Comparison of ENCODE assay signal across 1 cellular context in the genomic region with DNA sequence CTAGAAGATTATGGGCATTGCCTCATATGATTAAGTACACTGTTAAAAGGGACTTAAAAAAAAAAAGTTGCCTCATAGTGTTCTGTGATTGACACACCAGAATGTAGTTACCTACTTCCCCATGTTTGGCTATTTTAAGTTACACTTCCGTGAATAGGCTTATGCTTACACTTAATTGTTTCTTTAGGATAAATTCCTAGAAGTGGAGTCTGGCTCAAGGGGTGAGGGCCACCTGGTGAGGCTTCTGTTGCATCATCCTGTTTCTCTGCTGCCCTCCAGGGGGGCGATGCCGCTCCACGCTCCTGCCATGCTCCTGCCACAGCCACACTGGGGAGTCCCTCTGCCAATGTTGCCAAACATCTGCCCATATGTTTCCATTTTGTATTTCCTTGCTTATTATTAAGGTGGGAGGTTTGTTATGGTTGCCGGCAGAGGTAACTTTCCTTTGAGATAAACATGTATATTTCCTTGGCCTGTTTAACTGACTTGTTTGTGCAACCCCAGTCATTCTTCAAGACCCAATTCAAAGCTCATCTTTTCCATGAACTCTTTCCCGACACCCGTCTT.
A peak's percentile ranks its signal among the peaks of the same experiment; 100 is the strongest.
TF ChIP-seq lines count a peak whose summit lies in the region.

No MANE protein-coding gene starts in this region.

TF ChIP-seq in HepG2, 621 proteins besides CTCF, POLR2A, EP300 and RAD21 (continued from another document):
- TF ChIP-seq, protein P1, sequence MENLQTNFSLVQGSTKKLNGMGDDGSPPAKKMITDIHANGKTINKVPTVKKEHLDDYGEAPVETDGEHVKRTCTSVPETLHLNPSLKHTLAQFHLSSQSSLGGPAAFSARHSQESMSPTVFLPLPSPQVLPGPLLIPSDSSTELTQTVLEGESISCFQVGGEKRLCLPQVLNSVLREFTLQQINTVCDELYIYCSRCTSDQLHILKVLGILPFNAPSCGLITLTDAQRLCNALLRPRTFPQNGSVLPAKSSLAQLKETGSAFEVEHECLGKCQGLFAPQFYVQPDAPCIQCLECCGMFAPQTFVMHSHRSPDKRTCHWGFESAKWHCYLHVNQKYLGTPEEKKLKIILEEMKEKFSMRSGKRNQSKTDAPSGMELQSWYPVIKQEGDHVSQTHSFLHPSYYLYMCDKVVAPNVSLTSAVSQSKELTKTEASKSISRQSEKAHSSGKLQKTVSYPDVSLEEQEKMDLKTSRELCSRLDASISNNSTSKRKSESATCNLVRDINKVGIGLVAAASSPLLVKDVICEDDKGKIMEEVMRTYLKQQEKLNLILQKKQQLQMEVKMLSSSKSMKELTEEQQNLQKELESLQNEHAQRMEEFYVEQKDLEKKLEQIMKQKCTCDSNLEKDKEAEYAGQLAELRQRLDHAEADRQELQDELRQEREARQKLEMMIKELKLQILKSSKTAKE (CRISPR knock-in tag; IDR thresholded peaks at IDR 0.05; ENCODE audit: borderline replicate concordance): no peak
- no peak for TF ChIP-seq ZNF143 (CRISPR knock-in tag; IDR thresholded peaks at IDR 0.05)
- no peak for TF ChIP-seq ZNF33B (CRISPR knock-in tag; IDR thresholded peaks at IDR 0.05)
- no peak for TF ChIP-seq MEIS1 (CRISPR knock-in tag; IDR thresholded peaks at IDR 0.05; ENCODE audit: borderline replicate concordance)
- no peak for TF ChIP-seq ZNF260 (CRISPR knock-in tag; IDR thresholded peaks at IDR 0.05; ENCODE audit: borderline replicate concordance, low read depth)
- TF ChIP-seq, protein P2, sequence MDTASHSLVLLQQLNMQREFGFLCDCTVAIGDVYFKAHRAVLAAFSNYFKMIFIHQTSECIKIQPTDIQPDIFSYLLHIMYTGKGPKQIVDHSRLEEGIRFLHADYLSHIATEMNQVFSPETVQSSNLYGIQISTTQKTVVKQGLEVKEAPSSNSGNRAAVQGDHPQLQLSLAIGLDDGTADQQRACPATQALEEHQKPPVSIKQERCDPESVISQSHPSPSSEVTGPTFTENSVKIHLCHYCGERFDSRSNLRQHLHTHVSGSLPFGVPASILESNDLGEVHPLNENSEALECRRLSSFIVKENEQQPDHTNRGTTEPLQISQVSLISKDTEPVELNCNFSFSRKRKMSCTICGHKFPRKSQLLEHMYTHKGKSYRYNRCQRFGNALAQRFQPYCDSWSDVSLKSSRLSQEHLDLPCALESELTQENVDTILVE (CRISPR knock-in tag; IDR thresholded peaks at IDR 0.05): no peak
- TF ChIP-seq, protein P3, sequence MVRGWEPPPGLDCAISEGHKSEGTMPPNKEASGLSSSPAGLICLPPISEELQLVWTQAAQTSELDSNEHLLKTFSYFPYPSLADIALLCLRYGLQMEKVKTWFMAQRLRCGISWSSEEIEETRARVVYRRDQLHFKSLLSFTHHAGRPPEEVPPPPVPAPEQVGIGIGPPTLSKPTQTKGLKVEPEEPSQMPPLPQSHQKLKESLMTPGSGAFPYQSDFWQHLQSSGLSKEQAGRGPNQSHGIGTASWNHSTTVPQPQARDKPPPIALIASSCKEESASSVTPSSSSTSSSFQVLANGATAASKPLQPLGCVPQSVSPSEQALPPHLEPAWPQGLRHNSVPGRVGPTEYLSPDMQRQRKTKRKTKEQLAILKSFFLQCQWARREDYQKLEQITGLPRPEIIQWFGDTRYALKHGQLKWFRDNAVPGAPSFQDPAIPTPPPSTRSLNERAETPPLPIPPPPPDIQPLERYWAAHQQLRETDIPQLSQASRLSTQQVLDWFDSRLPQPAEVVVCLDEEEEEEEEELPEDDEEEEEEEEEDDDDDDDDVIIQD (CRISPR knock-in tag; IDR thresholded peaks at IDR 0.05; ENCODE audit: low read depth): no peak
- TF ChIP-seq ZNF230 (CRISPR knock-in tag; IDR thresholded peaks at IDR 0.05): no peak
- TF ChIP-seq ZNF510 (CRISPR knock-in tag; IDR thresholded peaks at IDR 0.05; ENCODE audit: low read depth): no peak
- TF ChIP-seq, protein P4, sequence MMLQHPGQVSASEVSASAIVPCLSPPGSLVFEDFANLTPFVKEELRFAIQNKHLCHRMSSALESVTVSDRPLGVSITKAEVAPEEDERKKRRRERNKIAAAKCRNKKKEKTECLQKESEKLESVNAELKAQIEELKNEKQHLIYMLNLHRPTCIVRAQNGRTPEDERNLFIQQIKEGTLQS (CRISPR knock-in tag; IDR thresholded peaks at IDR 0.05): 0 out of 2 replicates have a peak, but pooled peaks have one; percentile 23
- TF ChIP-seq ZNF839 (CRISPR knock-in tag; IDR thresholded peaks at IDR 0.05; ENCODE audit: borderline replicate concordance): no peak
- TF ChIP-seq BCL6 (CRISPR knock-in tag; IDR thresholded peaks at IDR 0.05): peak; percentile 70
- no peak for TF ChIP-seq SP140L (CRISPR knock-in tag; IDR thresholded peaks at IDR 0.05; ENCODE audit: borderline replicate concordance)
- peak; percentile 16; the same call in 1 of the 2 replicates for TF ChIP-seq CEBPB (IDR thresholded peaks at IDR 0.05; ENCODE audit: borderline replicate concordance, low read depth, low read length)
- TF ChIP-seq TARDBP (CRISPR knock-in tag; IDR thresholded peaks at IDR 0.05): no peak
- no peak for TF ChIP-seq ZNF816 (CRISPR knock-in tag; IDR thresholded peaks at IDR 0.05; ENCODE audit: borderline replicate concordance)
- TF ChIP-seq ZIK1 (CRISPR knock-in tag; IDR thresholded peaks at IDR 0.05; ENCODE audit: borderline replicate concordance, low read depth): no peak
- TF ChIP-seq, protein P5, sequence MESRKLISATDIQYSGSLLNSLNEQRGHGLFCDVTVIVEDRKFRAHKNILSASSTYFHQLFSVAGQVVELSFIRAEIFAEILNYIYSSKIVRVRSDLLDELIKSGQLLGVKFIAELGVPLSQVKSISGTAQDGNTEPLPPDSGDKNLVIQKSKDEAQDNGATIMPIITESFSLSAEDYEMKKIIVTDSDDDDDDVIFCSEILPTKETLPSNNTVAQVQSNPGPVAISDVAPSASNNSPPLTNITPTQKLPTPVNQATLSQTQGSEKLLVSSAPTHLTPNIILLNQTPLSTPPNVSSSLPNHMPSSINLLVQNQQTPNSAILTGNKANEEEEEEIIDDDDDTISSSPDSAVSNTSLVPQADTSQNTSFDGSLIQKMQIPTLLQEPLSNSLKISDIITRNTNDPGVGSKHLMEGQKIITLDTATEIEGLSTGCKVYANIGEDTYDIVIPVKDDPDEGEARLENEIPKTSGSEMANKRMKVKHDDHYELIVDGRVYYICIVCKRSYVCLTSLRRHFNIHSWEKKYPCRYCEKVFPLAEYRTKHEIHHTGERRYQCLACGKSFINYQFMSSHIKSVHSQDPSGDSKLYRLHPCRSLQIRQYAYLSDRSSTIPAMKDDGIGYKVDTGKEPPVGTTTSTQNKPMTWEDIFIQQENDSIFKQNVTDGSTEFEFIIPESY (CRISPR knock-in tag; IDR thresholded peaks at IDR 0.05): peak; percentile 48; the same call in 1 of the 2 replicates
- no peak for TF ChIP-seq ZSCAN20 (CRISPR knock-in tag; IDR thresholded peaks at IDR 0.05; ENCODE audit: borderline replicate concordance)
- no peak for TF ChIP-seq ATF7 (IDR thresholded peaks at IDR 0.05)
- TF ChIP-seq ATF7 (CRISPR knock-in tag; IDR thresholded peaks at IDR 0.05): no peak
